9 cellular contexts compared by ENCODE assay signal in the genomic region with DNA sequence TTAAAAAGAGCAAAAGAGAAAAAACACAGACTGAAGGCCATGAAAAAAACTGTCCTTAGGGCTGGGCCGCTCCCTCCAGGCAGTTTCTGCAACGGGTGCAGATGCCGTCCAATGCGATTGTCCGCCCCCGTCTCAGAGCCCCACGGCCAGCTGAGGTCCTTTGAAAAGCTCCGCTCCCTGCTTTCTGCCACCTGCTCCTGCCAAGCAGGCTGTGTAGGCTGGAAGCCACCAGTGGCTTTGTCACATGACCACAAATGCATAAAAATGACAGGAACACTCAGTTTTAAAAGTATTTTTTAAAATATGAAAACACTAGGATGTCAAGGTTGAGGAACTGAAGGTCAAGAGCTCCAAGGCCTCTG.
DNase-seq lines count a peak whose midpoint lies in the region; ATAC-seq and TF ChIP-seq lines count a peak whose summit lies in the region.
"Had no signal": no experiment of that assay in that cellular context is flagged by ENCODE, and none has a peak within 500 bp of the region (broad histone marks: within the 10 kb centered on the region; RNA-seq: fewer than 3 reads in every experiment).

No MANE protein-coding gene starts in this region.

- no peak for TF ChIP-seq RAD21 in HCT116 (IDR thresholded peaks at IDR 0.05; ENCODE audit: low read depth)

- TF ChIP-seq POLR2A in HCT116 (IDR thresholded peaks at IDR 0.05; ENCODE audit: borderline replicate concordance, extremely low read depth, insufficient read depth, insufficient read length) (no peak), gastrocnemius medialis (IDR thresholded peaks at IDR 0.05) (no peak)

- H3K9me3 ChIP-seq in HCT116 (ENCODE audit: control insufficient read depth in 1 of 2, insufficient read depth in 1 of 2, low read depth in 1 of 2, low read length in 2 of 2) (no peaks in the 10 kb centered on the region), Panc1 (ENCODE audit: control insufficient read depth, insufficient read depth, low read depth, low read length) (no peaks in the 10 kb centered on the region), gastrocnemius medialis (no peaks in the 10 kb centered on the region)
- no peaks in the 10 kb centered on the region for H3K9me3 ChIP-seq in effector memory CD4-positive, alpha-beta T cell (ENCODE audit: control insufficient read depth, low read length)

- in situ Hi-C loops in Panc1 (cut with HindIII; ENCODE audit: low pct_unique_long_range_greater_than_20kb, low sequenced_read_pairs) (no loop called here), gastrocnemius medialis (cut with MboI; ENCODE audit: low sequenced_read_pairs in 4 of 4) (no loop called here)

- no peaks in the 10 kb centered on the region for H3K27me3 ChIP-seq in HCT116 (ENCODE audit: insufficient read depth, low read length)
- no peaks in the 10 kb centered on the region for H3K27me3 ChIP-seq in Panc1 (ENCODE audit: control insufficient read depth, insufficient read depth, low read length)
- H3K27me3 ChIP-seq in gastrocnemius medialis: no peaks in the 10 kb centered on the region
- no peaks in the 10 kb centered on the region for H3K27me3 ChIP-seq in effector memory CD4-positive, alpha-beta T cell (replicated peaks; ENCODE audit: control insufficient read depth, insufficient read depth, low read length, poor library complexity, severe bottlenecking)

- intact Hi-C loops in HCT116 (cut with micrococcal nuclease): no loop called here
- intact Hi-C loops in Panc1 (cut with micrococcal nuclease; ENCODE audit: unreplicated experiment): no loop called here
- intact Hi-C loops in gastrocnemius medialis (cut with DNase I; ENCODE audit: low total_unique reads): loop anchor here (2.0 to 5.0 kb wide), 4 partner anchors 21 to 1978 kb away; a partner anchor contains a TSS

- H3K4me1 ChIP-seq in HCT116 (ENCODE audit: control insufficient read depth in 1 of 2, insufficient read depth in 2 of 2, low read length in 2 of 2) (peaks cover 42 to 49% of the 10 kb centered on the region in 2 experiments), Panc1 (ENCODE audit: control insufficient read depth, insufficient read depth, low read length) (peaks cover 78% of the 10 kb centered on the region), gastrocnemius medialis (peaks cover 45 to 51% of the 10 kb centered on the region in 2 donors)
- H3K4me1 ChIP-seq in effector memory CD4-positive, alpha-beta T cell (ENCODE audit: control insufficient read depth, insufficient read depth, low read length, poor library complexity, severe bottlenecking): peaks cover 3% of the 10 kb centered on the region

- no peaks in the 10 kb centered on the region for H4K20me1 ChIP-seq in HCT116 (ENCODE audit: insufficient read depth)

- no peaks in the 10 kb centered on the region for H3K9me2 ChIP-seq in HCT116 (ENCODE audit: insufficient read depth)

- H3K36me3 ChIP-seq in HCT116 (ENCODE audit: control insufficient read depth in 1 of 2, insufficient read depth in 2 of 2, low read length in 2 of 2) (no peaks in the 10 kb centered on the region), Panc1 (ENCODE audit: control insufficient read depth, insufficient read depth, low read length) (no peaks in the 10 kb centered on the region), gastrocnemius medialis (no peaks in the 10 kb centered on the region)
- H3K36me3 ChIP-seq in effector memory CD4-positive, alpha-beta T cell (ENCODE audit: control insufficient read depth, insufficient read depth, low read length): no peaks in the 10 kb centered on the region

- CTCF ChIA-PET in HCT116 (lab: Charles Lee): no interaction called here
- CTCF ChIA-PET in Panc1 (lab: Charles Lee): no interaction called here

- RAD21 ChIA-PET in HCT116 (lab: Charles Lee; ENCODE audit: low non-redundant PET in 1 of 2, low total read pairs in 2 of 2, uncharacterized antibody in 2 of 2, unreplicated experiment in 2 of 2): no interaction called here

- BruUV-seq in HCT116 (replicated peaks; lab: Mats Ljungman, UMichigan) (no TSS peak), Panc1 (replicated peaks; lab: Mats Ljungman, UMichigan) (no TSS peak)

- peak overlapping the region; percentile 53; the same call in 1 of the 2 replicates for H3K4me2 ChIP-seq in HCT116 (ENCODE audit: low read length)

- peaks cover 8% of the 10 kb centered on the region; the same call in 1 of the 2 replicates for H3K79me2 ChIP-seq in HCT116 (ENCODE audit: insufficient read depth, low read length)

- H3K4me3 ChIP-seq in HCT116 (replicated peaks in 1 of 2; ENCODE audit: low read depth in 1 of 2, low read length in 2 of 2) (no peak overlapping the region), Panc1 (ENCODE audit: low read depth in 2 of 2, low read length in 2 of 2) (peak overlapping the region in 1 of 2 experiments; percentile 28; a peak in 2 of 4 replicates), gastrocnemius medialis (peak overlapping the region; percentile 4 to 40 (median 26))
- no peak overlapping the region for H3K4me3 ChIP-seq in effector memory CD4-positive, alpha-beta T cell (ENCODE audit: insufficient read depth, low read depth, low read length, poor library complexity, severe bottlenecking)

- no peak for DNase-seq in HCT116 (ENCODE audit: low read depth, low spot score)
- no peak for DNase-seq in Panc1 (ENCODE audit: low read depth, low spot score)
- peak; percentile 42 for DNase-seq in globus pallidus (ENCODE audit: low spot score)
- DNase-seq in gastrocnemius medialis: no peak
- no peak for DNase-seq in effector memory CD4-positive, alpha-beta T cell
- DNase-seq in NCI-H226: no peak
- DNase-seq: activated CD8-positive, alpha-beta memory T cell treated with anti-CD3 and anti-CD28 coated beads for 24 hours had no signal

- POLR2A ChIA-PET in HCT116 (lab: Charles Lee) (interaction anchor here (0.9 kb wide), 1 partner anchor 39 kb away, joined by 3 read pairs; no protein-coding TSS in a partner anchor), Panc1 (lab: Charles Lee) (no interaction called here)

- no peak overlapping the region for H2AFZ ChIP-seq in HCT116 (ENCODE audit: low read depth, low read length, poor library complexity, severe bottlenecking)

- H3K27ac ChIP-seq in HCT116 (ENCODE audit: low read depth, low read length) (no peak overlapping the region), Panc1 (ENCODE audit: low read length) (peak overlapping the region; percentile 98), gastrocnemius medialis (peak overlapping the region; percentile 78 to 86 (median 82))
- no peak overlapping the region for H3K27ac ChIP-seq in effector memory CD4-positive, alpha-beta T cell (ENCODE audit: insufficient read depth, low read length, poor library complexity, severe bottlenecking)
- H3K27ac ChIP-seq: epithelial cell of prostate had no signal

- no peak for TF ChIP-seq CTCF in HCT116 (IDR thresholded peaks at IDR 0.05 in 2 of 3, conservative IDR thresholded peaks at IDR 0.05 in 1 of 3; ENCODE audit: borderline replicate concordance in 1 of 3, insufficient read depth in 1 of 3, low read depth in 2 of 3, low read length in 2 of 3)
- TF ChIP-seq CTCF in Panc1 (IDR thresholded peaks at IDR 0.05): no peak
- no peak for TF ChIP-seq CTCF in gastrocnemius medialis (IDR thresholded peaks at IDR 0.05 in 4 of 5, conservative IDR thresholded peaks at IDR 0.05 in 1 of 5)

- H3K9ac ChIP-seq in HCT116 (ENCODE audit: low read length): no peak overlapping the region

- ATAC-seq in HCT116 (no peak), Panc1 (no peak), gastrocnemius medialis (peak; percentile 10 to 15), GM18858 (IDR thresholded peaks at IDR 0.05; ENCODE audit: unreplicated experiment) (no peak)

TF ChIP-seq in HCT116, 20 proteins besides CTCF, POLR2A, EP300 and RAD21:
- TF ChIP-seq ZFX (IDR thresholded peaks at IDR 0.05) (no peak), SP1 (IDR thresholded peaks at IDR 0.05; ENCODE audit: low read depth) (no peak)
TF ChIP-seq in HCT116: peak in this region for 0.

Comparison
In these comparisons a context has a peak if more than half of its experiments do, and no peak if none do; other contexts are left out.
1. ATAC-seq: peak in gastrocnemius medialis (2 of 2); none in HCT116 (single experiment), Panc1 (single experiment) and GM18858 (single experiment).
2. H3K27ac ChIP-seq: peak in Panc1 (single experiment) and gastrocnemius medialis (4 of 4); none in HCT116 (single experiment) and effector memory CD4-positive, alpha-beta T cell (single experiment).
3. H3K4me3 ChIP-seq: peak in gastrocnemius medialis (4 of 4); none in HCT116 (0 of 2) and effector memory CD4-positive, alpha-beta T cell (single experiment).